8 cellular contexts compared by ENCODE assay signal in genomic region chr2:71100195-71100964, GRCh38. TPM values are rescaled to one million over a fixed set of nuclear protein-coding genes. Genes with fewer than 3 reads are reported as not detected.
DNase-seq lines count a peak whose midpoint lies in the region; ATAC-seq and TF ChIP-seq lines count a peak whose summit lies in the region.

No MANE protein-coding gene starts in this region.

- H3K36me3 ChIP-seq in kidney epithelial cell (ENCODE audit: control insufficient read depth, insufficient read depth, low read length): no peaks in the 10 kb centered on the region

- H3K4me3 ChIP-seq in kidney epithelial cell (ENCODE audit: low read depth, low read length): no peak overlapping the region

- H3K27me3 ChIP-seq in kidney epithelial cell (ENCODE audit: control insufficient read depth, insufficient read depth, low read length): no peaks in the 10 kb centered on the region

- DNase-seq in ACHN (peak; percentile 66), NCI-H1417 (lab: John Stamatoyannopoulos, UW) (peak; percentile 13 to 82 (median 48)), T-helper 9 cell (peak; percentile 12), T47D (ENCODE audit: low read depth in 1 of 2, low spot score in 1 of 2) (peak; percentile 43 to 76), kidney epithelial cell (ENCODE audit: low read depth) (peak; percentile 14)
- peak; percentile 45 for DNase-seq in stimulated activated CD4-positive, alpha-beta T cell treated with anti-CD3 and anti-CD28 coated beads, Interleukin-4, amount 100 ng/mL, for 1 hour

- in situ Hi-C loops in ACHN (cut with HindIII; ENCODE audit: low pct_ligation_motif_present, low pct_unique_long_range_greater_than_20kb, low sequenced_read_pairs) (no loop called here), T47D (cut with HindIII; ENCODE audit: low pct_unique_long_range_greater_than_20kb, low sequenced_read_pairs) (no loop called here)

- TF ChIP-seq CTCF in kidney epithelial cell (IDR thresholded peaks at IDR 0.05; ENCODE audit: insufficient read depth, low read length, poor library complexity, severe bottlenecking): peak; percentile 87

- ATAC-seq in GM18502 (IDR thresholded peaks at IDR 0.05; ENCODE audit: poor library complexity, unreplicated experiment) (peak; percentile 57), HG03439 (IDR thresholded peaks at IDR 0.05; ENCODE audit: unreplicated experiment) (no peak)

RNA-seq across cellular contexts. Expression of gene MCEE, which starts 29.6 kb away (rescaled TPM):
- 2.7 and 6.7 TPM in 2 replicates for total RNA-seq in kidney epithelial cell

RNA-seq across cellular contexts. Expression of gene MPHOSPH10, which starts 30.1 kb away (rescaled TPM):
- 17.5 and 25.9 TPM in 2 replicates for total RNA-seq in kidney epithelial cell

RNA-seq across cellular contexts. Expression of gene NAGK, which starts 31.9 kb away (rescaled TPM):
- total RNA-seq in kidney epithelial cell: 133 and 138 TPM in 2 replicates

Comparison
In these comparisons a context has a peak if more than half of its experiments do, and no peak if none do; other contexts are left out.
1. DNase-seq: peak in every context shown above with its lines; median percentile 66 in ACHN; 60 in T47D; 48 in NCI-H1417; 45 in stimulated activated CD4-positive, alpha-beta T cell treated with anti-CD3 and anti-CD28 coated beads, Interleukin-4, amount 100 ng/mL, for 1 hour; 14 in kidney epithelial cell; 12 in T-helper 9 cell.